In genomic region chr20:15708984-15709598, GRCh38 we compare ENCODE assay signal across 9 cellular contexts.
A peak's percentile ranks its signal among the peaks of the same experiment; 100 is the strongest.
DNase-seq lines count a peak whose midpoint lies in the region; ATAC-seq, FAIRE-seq and TF ChIP-seq lines count a peak whose summit lies in the region.
"Had no signal": no experiment of that assay in that cellular context is flagged by ENCODE, and none has a peak within 500 bp of the region (broad histone marks: within the 10 kb centered on the region; RNA-seq: fewer than 3 reads in every experiment).

No MANE protein-coding gene starts in this region.

- TF ChIP-seq POLR2A in GM12891 (IDR thresholded peaks at IDR 0.05; ENCODE audit: low read depth, low read length), result no peak

- H3K4me3 ChIP-seq in foreskin fibroblast (ENCODE audit: low read depth in 1 of 2, low read length in 2 of 2), result no peak overlapping the region

- FAIRE-seq in GM12891 (lab: Jason Lieb, UNC), result no peak
- FAIRE-seq: colon had no signal

- ATAC-seq in HG03139 (IDR thresholded peaks at IDR 0.05; ENCODE audit: unreplicated experiment), result peak; percentile 58

- H3K27ac ChIP-seq in VCaP, result no peak overlapping the region

- DNase-seq in 8988T (peak; percentile 21), GM12891 (ENCODE audit: insufficient read length, low spot score) (peak; percentile 12), foreskin fibroblast (no peak), DMS114 treated with DMSO at 0.1 percent for 48 hours (lab: John Stamatoyannopoulos, UW; ENCODE audit: unreplicated experiment) (no peak), cerebellum (ENCODE audit: low spot score) (no peak)
- peak; percentile 60 for DNase-seq in stimulated activated CD4-positive, alpha-beta T cell treated with anti-CD3 and anti-CD28 coated beads, Interleukin-15, amount 100 ng/mL, for 24 hours

- TF ChIP-seq CTCF in VCaP (conservative IDR thresholded peaks at IDR 0.05) (peak; percentile 54), foreskin fibroblast (IDR thresholded peaks at IDR 0.05; ENCODE audit: low read depth, low read length) (peak; percentile 32)

TF ChIP-seq in GM12891, 5 proteins besides CTCF, POLR2A, EP300 and RAD21:
- TF ChIP-seq TAF1 (IDR thresholded peaks at IDR 0.05; ENCODE audit: low read depth, low read length) (no peak), POLR2AphosphoS5 (IDR thresholded peaks at IDR 0.05; ENCODE audit: low read depth, low read length) (no peak), SPI1 (IDR thresholded peaks at IDR 0.05; ENCODE audit: low read depth, low read length) (no peak), POU2F2 (IDR thresholded peaks at IDR 0.05; ENCODE audit: low read depth, low read length) (no peak), PAX5 (IDR thresholded peaks at IDR 0.05; ENCODE audit: insufficient read depth, low read length, severe bottlenecking) (no peak)

Comparison
In these comparisons a context has a peak if more than half of its experiments do, and no peak if none do; other contexts are left out.
1. DNase-seq: peak in 8988T (single experiment), GM12891 (single experiment) and stimulated activated CD4-positive, alpha-beta T cell treated with anti-CD3 and anti-CD28 coated beads, Interleukin-15, amount 100 ng/mL, for 24 hours (single experiment); none in foreskin fibroblast (0 of 2), DMS114 treated with DMSO at 0.1 percent for 48 hours (single experiment) and cerebellum (single experiment).